9 cellular contexts compared by ENCODE assay signal in genomic region chr1:6392081-6392879, GRCh38. TPM values are rescaled to one million over a fixed set of nuclear protein-coding genes. Genes with fewer than 3 reads are reported as not detected.
DNase-seq lines count a peak whose midpoint lies in the region; ATAC-seq lines count a peak whose summit lies in the region.
"Had no signal": no experiment of that assay in that cellular context is flagged by ENCODE, and none has a peak within 500 bp of the region (broad histone marks: within the 10 kb centered on the region; RNA-seq: fewer than 3 reads in every experiment).

No MANE protein-coding gene starts in this region.

- peak overlapping the region; percentile 89 for H3K4me3 Mint-ChIP-seq in activated naive CD8-positive, alpha-beta T cell treated with anti-CD3 and anti-CD28 coated beads, Interleukin-2, amount 10 ng/mL, durations not matched to agents 7 days and 5 days

- H3K36me3 ChIP-seq in Karpas-422 (ENCODE audit: insufficient read depth, low read length) = no peaks in the 10 kb centered on the region
- no peaks in the 10 kb centered on the region for H3K36me3 ChIP-seq in subcutaneous abdominal adipose tissue (ENCODE audit: control insufficient read depth in 5 of 5, insufficient read depth in 5 of 5, low read length in 5 of 5)
- H3K36me3 ChIP-seq: adrenal gland had no signal

- no peaks in the 10 kb centered on the region for H3K9me2 ChIP-seq in Karpas-422 (replicated peaks; ENCODE audit: insufficient read depth, low read length)

- peaks cover 5% of the 10 kb centered on the region; the same call in 1 of the 2 replicates for H4K20me1 ChIP-seq in Karpas-422 (ENCODE audit: insufficient read depth, low read depth, low read length)

- peak overlapping the region; percentile 77 for H3K4me2 ChIP-seq in Karpas-422 (ENCODE audit: low read depth, low read length, poor library complexity, severe bottlenecking)

- peaks cover 47% of the 10 kb centered on the region for H3K79me2 ChIP-seq in Karpas-422 (ENCODE audit: low read length)

- no peaks in the 10 kb centered on the region for H3K9me3 ChIP-seq in Karpas-422 (ENCODE audit: low read length)
- no peaks in the 10 kb centered on the region for H3K9me3 ChIP-seq in subcutaneous abdominal adipose tissue (ENCODE audit: control insufficient read depth in 5 of 5, low read length in 5 of 5)
- H3K9me3 ChIP-seq: adrenal gland had no signal

- DNase-seq in SIG-M5 treated with dmso at 0.1 percent for 504 hours (lab: John Stamatoyannopoulos, UW; ENCODE audit: unreplicated experiment) (peak; percentile 58), SIG-M5 (lab: John Stamatoyannopoulos, UW) (no peak), Karpas-422 (peak; percentile 64), left colon (no peak), NCI-H1436 (lab: John Stamatoyannopoulos, UW) (no peak)
- DNase-seq in activated naive CD8-positive, alpha-beta T cell treated with anti-CD3 and anti-CD28 coated beads, Interleukin-2, amount 10 ng/mL, durations not matched to agents 7 days and 5 days = no peak

- peaks cover 16% of the 10 kb centered on the region for H3K4me1 ChIP-seq in Karpas-422 (ENCODE audit: low read length)
- H3K4me1 ChIP-seq in subcutaneous abdominal adipose tissue (ENCODE audit: control insufficient read depth in 5 of 5, insufficient read depth in 5 of 5, low read length in 5 of 5) = peaks cover 2 to 17% (median 15%) of the 10 kb centered on the region in 5 donors

- H3K27ac ChIP-seq in Karpas-422 (ENCODE audit: low read length) (peak overlapping the region; percentile 31; the same call in 1 of the 2 replicates), subcutaneous abdominal adipose tissue (ENCODE audit: low read depth, low read length) (no peak overlapping the region)

- POLR2A ChIA-PET in activated naive CD8-positive, alpha-beta T cell treated with anti-CD3 and anti-CD28 coated beads, Interleukin-2, amount 10 ng/mL, durations not matched to agents 7 days and 5 days (lab: Charles Lee) = interaction anchor here (0.9 to 4.8 kb wide), 5 partner anchors 13 to 98 kb away, joined by 3 to 60 read pairs (median 8); no protein-coding TSS in a partner anchor

- H3K27ac Mint-ChIP-seq in activated naive CD8-positive, alpha-beta T cell treated with anti-CD3 and anti-CD28 coated beads, Interleukin-2, amount 10 ng/mL, durations not matched to agents 7 days and 5 days = peak overlapping the region; percentile 75

- H3K27me3 ChIP-seq in Karpas-422 (ENCODE audit: low read length) = no peaks in the 10 kb centered on the region
- H3K27me3 ChIP-seq in subcutaneous abdominal adipose tissue (ENCODE audit: control insufficient read depth in 5 of 5, insufficient read depth in 4 of 5, low read length in 5 of 5) = no peaks in the 10 kb centered on the region
- H3K27me3 ChIP-seq: adrenal gland had no signal

- H3K9ac ChIP-seq in Karpas-422 (ENCODE audit: low read length) (peak overlapping the region; percentile 95), subcutaneous abdominal adipose tissue (ENCODE audit: low read length in 5 of 5) (peak overlapping the region in 3 of 5 donors; percentile 39 to 62 (median 53))

- H3K4me3 ChIP-seq in Karpas-422 (ENCODE audit: low read length) (peak overlapping the region; percentile 98), subcutaneous abdominal adipose tissue (ENCODE audit: low read depth in 1 of 5, low read length in 5 of 5) (peak overlapping the region in 4 of 5 donors; percentile 36 to 76 (median 46))

- ATAC-seq in activated naive CD8-positive, alpha-beta T cell treated with anti-CD3 and anti-CD28 coated beads, Interleukin-2, amount 10 ng/mL, durations not matched to agents 7 days and 5 days (ENCODE audit: low read depth) = no peak
- peak; percentile 6 for ATAC-seq in left colon
- ATAC-seq in GM18868 (IDR thresholded peaks at IDR 0.05; ENCODE audit: unreplicated experiment) = no peak

- peaks cover 23% of the 10 kb centered on the region for H3K4me1 Mint-ChIP-seq in activated naive CD8-positive, alpha-beta T cell treated with anti-CD3 and anti-CD28 coated beads, Interleukin-2, amount 10 ng/mL, durations not matched to agents 7 days and 5 days

- no peaks in the 10 kb centered on the region for H3K9me3 Mint-ChIP-seq in activated naive CD8-positive, alpha-beta T cell treated with anti-CD3 and anti-CD28 coated beads, Interleukin-2, amount 10 ng/mL, durations not matched to agents 7 days and 5 days

- no peaks in the 10 kb centered on the region for H3K27me3 Mint-ChIP-seq in activated naive CD8-positive, alpha-beta T cell treated with anti-CD3 and anti-CD28 coated beads, Interleukin-2, amount 10 ng/mL, durations not matched to agents 7 days and 5 days

- intact Hi-C loops in left colon (cut with DNase I, micrococcal nuclease) = loop anchor here in 1 of 2 donors (10.0 kb wide), 1 partner anchor 47 kb away; no protein-coding TSS in a partner anchor

- peak overlapping the region; percentile 75; the same call in 1 of the 2 replicates for H2AFZ ChIP-seq in Karpas-422 (ENCODE audit: low read length)

- peaks cover 1% of the 10 kb centered on the region for H3K36me3 Mint-ChIP-seq in activated naive CD8-positive, alpha-beta T cell treated with anti-CD3 and anti-CD28 coated beads, Interleukin-2, amount 10 ng/mL, durations not matched to agents 7 days and 5 days

RNA-seq across cellular contexts. Expression of gene ACOT7, which starts 1.3 kb away (rescaled TPM):
- total RNA-seq in Karpas-422 (2014; rRNA removed; shearing (Covaris generic); ENCODE audit: low replicate concordance) = 11.8 and 25.9 TPM in 2 replicates
- total RNA-seq in activated naive CD8-positive, alpha-beta T cell treated with anti-CD3 and anti-CD28 coated beads, Interleukin-2, amount 10 ng/mL, durations not matched to agents 7 days and 5 days = 10 to 100 TPM; 43.9 to 52.8 TPM
- 10 to 100 TPM; 50.4 to 58.0 TPM for total RNA-seq in left colon

RNA-seq across cellular contexts. Expression of gene HES2, which starts 27.4 kb away (rescaled TPM):
- not detected in 2 replicates for total RNA-seq in Karpas-422 (2014; rRNA removed; shearing (Covaris generic); ENCODE audit: low replicate concordance)
- under 1 TPM in 1 of 2 experiments, not detected in 1; 0.34 TPM for total RNA-seq in activated naive CD8-positive, alpha-beta T cell treated with anti-CD3 and anti-CD28 coated beads, Interleukin-2, amount 10 ng/mL, durations not matched to agents 7 days and 5 days
- 10 to 100 TPM; 29.4 to 34.0 TPM for total RNA-seq in left colon

RNA-seq across cellular contexts. Expression of gene ESPN, which starts 32.3 kb away (rescaled TPM):
- total RNA-seq in Karpas-422 (2014; rRNA removed; shearing (Covaris generic); ENCODE audit: low replicate concordance) = not detected in 2 replicates
- total RNA-seq in activated naive CD8-positive, alpha-beta T cell treated with anti-CD3 and anti-CD28 coated beads, Interleukin-2, amount 10 ng/mL, durations not matched to agents 7 days and 5 days = 1 to 10 TPM; 1.7 to 2.6 TPM
- total RNA-seq in left colon = 100 to 1,000 TPM; 100 to 152 TPM

Comparison
In these comparisons a context has a peak if more than half of its experiments do, and no peak if none do; other contexts are left out.
1. DNase-seq: peak in SIG-M5 treated with dmso at 0.1 percent for 504 hours (single experiment) and Karpas-422 (single experiment); none in SIG-M5 (single experiment), activated naive CD8-positive, alpha-beta T cell treated with anti-CD3 and anti-CD28 coated beads, Interleukin-2, amount 10 ng/mL, durations not matched to agents 7 days and 5 days (single experiment), left colon (0 of 2) and NCI-H1436 (single experiment).
2. RNA of gene HES2, which starts 27.4 kb away (total RNA-seq): 29.4 to 34.0 TPM in left colon; 0.34 TPM in activated naive CD8-positive, alpha-beta T cell treated with anti-CD3 and anti-CD28 coated beads, Interleukin-2, amount 10 ng/mL, durations not matched to agents 7 days and 5 days and not detected in Karpas-422; every median in the first group is over 10 times any median in the second.
3. RNA of gene ESPN, which starts 32.3 kb away (total RNA-seq): 100 to 152 TPM in left colon; 1.7 to 2.6 TPM in activated naive CD8-positive, alpha-beta T cell treated with anti-CD3 and anti-CD28 coated beads, Interleukin-2, amount 10 ng/mL, durations not matched to agents 7 days and 5 days and not detected in Karpas-422; every median in the first group is over 10 times any median in the second.